9 cellular contexts compared by ENCODE assay signal in genomic region chr17:82871056-82871775, GRCh38. TPM values are rescaled to one million over a fixed set of nuclear protein-coding genes. Genes with fewer than 3 reads are reported as not detected.
DNase-seq lines count a peak whose midpoint lies in the region; ATAC-seq and TF ChIP-seq lines count a peak whose summit lies in the region.
"Had no signal": no experiment of that assay in that cellular context is flagged by ENCODE, and none has a peak within 500 bp of the region (broad histone marks: within the 10 kb centered on the region; RNA-seq: fewer than 3 reads in every experiment).

No MANE protein-coding gene starts in this region.

- TF ChIP-seq CTCF in GM12875 (IDR thresholded peaks at IDR 0.05; ENCODE audit: borderline replicate concordance, insufficient read depth, low read depth, low read length), result peak; percentile 73
- no peak for TF ChIP-seq CTCF in left ventricle myocardium inferior (IDR thresholded peaks at IDR 0.05; ENCODE audit: borderline replicate concordance)

- H3K27me3 ChIP-seq in left ventricle myocardium inferior (ENCODE audit: low read depth), result no peaks in the 10 kb centered on the region
- H3K27me3 ChIP-seq: sigmoid colon had no signal

- H3K4me3 ChIP-seq in GM12875 (ENCODE audit: low read depth, low read length) (peak overlapping the region; percentile 11), left ventricle myocardium inferior (no peak overlapping the region)
- H3K4me3 ChIP-seq: sigmoid colon had no signal

- H3K9me3 ChIP-seq in left ventricle myocardium inferior (replicated peaks), result no peaks in the 10 kb centered on the region
- H3K9me3 ChIP-seq: sigmoid colon had no signal

- peaks cover 62% of the 10 kb centered on the region for H3K4me1 ChIP-seq in left ventricle myocardium inferior

- ATAC-seq in GM19467 (IDR thresholded peaks at IDR 0.05; ENCODE audit: unreplicated experiment) (peak; percentile 51), HG03342 (IDR thresholded peaks at IDR 0.05; ENCODE audit: unreplicated experiment) (peak; percentile 81)

- DNase-seq in left ventricle myocardium inferior, result no peak
- DNase-seq in occipital lobe (lab: John Stamatoyannopoulos, UW), result no peak
- DNase-seq in NCI-H1092 (lab: John Stamatoyannopoulos, UW), result no peak
- DNase-seq in islet precursor cell, result no peak
- DNase-seq in stimulated activated CD4-positive, alpha-beta T cell treated with anti-CD3 and anti-CD28 coated beads, Interleukin-4, amount 100 ng/mL, for 24 hours, result no peak
- DNase-seq: sigmoid colon had no signal

- intact Hi-C loops in left ventricle myocardium inferior (cut with micrococcal nuclease), result no loop called here

- peaks cover 28% of the 10 kb centered on the region for H3K36me3 ChIP-seq in left ventricle myocardium inferior

- H3K27ac ChIP-seq in left ventricle myocardium inferior (replicated peaks), result peak overlapping the region; percentile 84

RNA-seq across cellular contexts. Expression of gene ZNF750, which starts 31.4 kb away (rescaled TPM):
- not detected for total RNA-seq in left ventricle myocardium inferior
- total RNA-seq in occipital lobe, result not detected
- total RNA-seq: sigmoid colon had no signal
